In the genomic region with DNA sequence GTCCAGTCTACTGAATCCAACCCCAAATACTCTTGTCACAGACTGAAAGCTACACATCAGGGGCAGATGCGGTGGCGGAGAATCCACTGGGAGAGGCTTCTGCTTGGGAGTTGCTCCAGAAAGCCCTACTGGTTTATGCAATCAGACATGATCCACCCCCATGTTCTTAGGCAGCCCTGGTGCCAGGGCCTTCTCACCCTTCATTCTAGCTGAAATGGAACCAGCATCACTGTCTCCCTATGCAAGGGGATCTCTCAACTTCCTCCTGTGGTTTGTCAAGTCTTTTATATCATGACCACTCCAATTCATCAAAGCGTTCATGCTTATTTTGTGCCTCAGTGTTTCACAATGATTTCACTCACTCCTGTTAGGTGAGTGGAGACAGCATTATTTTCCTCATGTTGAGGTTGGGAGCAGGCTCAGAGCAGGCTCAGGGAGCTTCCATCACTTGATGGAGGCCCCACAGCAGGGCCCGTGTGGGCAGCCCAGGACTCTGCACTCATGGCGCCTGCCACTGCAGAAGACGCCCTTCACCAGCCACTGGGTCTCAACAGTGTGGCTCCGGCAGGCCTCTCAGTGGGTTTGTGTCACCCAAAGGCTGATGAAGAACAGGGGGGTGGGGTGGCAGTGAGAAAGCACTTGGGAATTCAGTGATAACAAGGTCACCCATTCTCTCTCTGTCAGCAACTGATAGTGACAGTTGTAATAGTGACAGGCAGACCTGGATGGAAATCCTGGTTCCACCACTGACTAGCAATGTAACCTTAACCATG, we compare ENCODE assay signal across 8 cellular contexts.
A peak's percentile ranks its signal among the peaks of the same experiment; 100 is the strongest.
DNase-seq lines count a peak whose midpoint lies in the region; ATAC-seq and TF ChIP-seq lines count a peak whose summit lies in the region.

No MANE protein-coding gene starts in this region.

- in situ Hi-C loops in ACHN (cut with HindIII; ENCODE audit: low pct_ligation_motif_present, low pct_unique_long_range_greater_than_20kb, low sequenced_read_pairs) = no loop called here

- DNase-seq in GF-D8 (lab: John Stamatoyannopoulos, UW) (peak; percentile 53), lung (ENCODE audit: low spot score) (no peak), NCI-H2107 (lab: John Stamatoyannopoulos, UW) (no peak), ACHN (no peak), DMS153 treated with DMSO at 0.1 percent for 48 hours (lab: John Stamatoyannopoulos, UW; ENCODE audit: unreplicated experiment) (no peak)
- peak; percentile 25 to 32 for DNase-seq in activated T-cell treated with anti-CD3 and anti-CD28 coated beads, Interleukin-2, amount 50 U/mL, for 72 hours

- no peaks in the 10 kb centered on the region for H3K9me3 Mint-ChIP-seq in activated T-cell treated with anti-CD3 and anti-CD28 coated beads, Interleukin-2, amount 50 U/mL, for 72 hours

- WGBS in lung, 2 donors = 71 to 78% methylated on average over 7 of the region's 7 CpGs

- peak; percentile 0 for ATAC-seq in HG03442 (IDR thresholded peaks at IDR 0.05; ENCODE audit: unreplicated experiment)
- peak; percentile 27 to 41 for ATAC-seq in activated T-cell treated with anti-CD3 and anti-CD28 coated beads, Interleukin-2, amount 50 U/mL, for 72 hours (replicated peaks in 1 of 2)
- ATAC-seq in lung (ENCODE audit: insufficient read depth, low FRiP score) = peak; percentile 22
- no peak for ATAC-seq in HG03108 (IDR thresholded peaks at IDR 0.05; ENCODE audit: unreplicated experiment)

- H3K27ac Mint-ChIP-seq in activated T-cell treated with anti-CD3 and anti-CD28 coated beads, Interleukin-2, amount 50 U/mL, for 72 hours = peak overlapping the region; percentile 80

- no peaks in the 10 kb centered on the region for H3K9me3 ChIP-seq in lung (ENCODE audit: control insufficient read depth in 2 of 2, insufficient read depth in 1 of 2, low read length in 1 of 2)

- no peaks in the 10 kb centered on the region for H3K36me3 ChIP-seq in lung (ENCODE audit: control insufficient read depth in 2 of 2, insufficient read depth in 2 of 2, low read length in 2 of 2)

- H3K4me3 Mint-ChIP-seq in activated T-cell treated with anti-CD3 and anti-CD28 coated beads, Interleukin-2, amount 50 U/mL, for 72 hours = peak overlapping the region; percentile 51 to 72

- no peaks in the 10 kb centered on the region for H3K27me3 Mint-ChIP-seq in activated T-cell treated with anti-CD3 and anti-CD28 coated beads, Interleukin-2, amount 50 U/mL, for 72 hours (ENCODE audit: low read depth)

- H3K27me3 ChIP-seq in lung (ENCODE audit: control insufficient read depth, insufficient read depth) = no peaks in the 10 kb centered on the region

- peaks cover 66% of the 10 kb centered on the region for H3K4me1 Mint-ChIP-seq in activated T-cell treated with anti-CD3 and anti-CD28 coated beads, Interleukin-2, amount 50 U/mL, for 72 hours (ENCODE audit: low read depth)

- H3K27ac ChIP-seq in lung (ENCODE audit: low read depth in 1 of 2, low read length in 1 of 2) = peak overlapping the region; percentile 86 to 89

- peaks cover 3 to 7% of the 10 kb centered on the region in 2 donors for H3K4me1 ChIP-seq in lung (ENCODE audit: control insufficient read depth in 2 of 2, insufficient read depth in 2 of 2, low read length in 2 of 2)

- no peak overlapping the region for H3K4me3 ChIP-seq in lung

- TF ChIP-seq CTCF in lung (IDR thresholded peaks at IDR 0.05; ENCODE audit: control extremely low read depth, extremely low read depth) = no peak

- no peaks in the 10 kb centered on the region for H3K36me3 Mint-ChIP-seq in activated T-cell treated with anti-CD3 and anti-CD28 coated beads, Interleukin-2, amount 50 U/mL, for 72 hours (ENCODE audit: insufficient read depth in 2 of 2)

Comparison
In these comparisons a context has a peak if more than half of its experiments do, and no peak if none do; other contexts are left out.
1. DNase-seq: peak in GF-D8 (single experiment) and activated T-cell treated with anti-CD3 and anti-CD28 coated beads, Interleukin-2, amount 50 U/mL, for 72 hours (2 of 2); none in lung (single experiment), NCI-H2107 (single experiment), ACHN (single experiment) and DMS153 treated with DMSO at 0.1 percent for 48 hours (single experiment).